Comparison of ENCODE assay signal across 10 cellular contexts in the genomic region with DNA sequence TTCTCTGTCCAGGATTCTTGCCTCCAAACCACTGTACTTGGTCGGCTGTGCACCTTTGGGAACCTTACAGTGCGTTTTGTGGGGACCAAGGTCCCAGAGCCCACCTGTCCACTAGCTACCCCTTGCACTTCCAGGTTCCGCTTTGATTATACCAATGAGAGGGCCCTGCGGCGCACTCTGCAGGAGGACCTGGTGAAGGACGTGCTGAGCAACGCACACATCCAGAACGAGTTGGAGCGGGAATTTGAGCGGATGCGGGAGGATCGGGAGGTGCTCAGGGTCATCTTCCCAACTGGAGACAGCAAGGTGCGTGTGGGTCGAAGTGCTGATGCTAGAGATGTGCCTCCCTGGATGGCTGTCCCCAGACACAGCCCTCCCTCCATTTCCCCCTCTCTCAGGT. TPM values are rescaled to one million over a fixed set of nuclear protein-coding genes. Genes with fewer than 3 reads are reported as not detected.
DNase-seq lines count a peak whose midpoint lies in the region; ATAC-seq and TF ChIP-seq lines count a peak whose summit lies in the region.
"Had no signal": no experiment of that assay in that cellular context is flagged by ENCODE, and none has a peak within 500 bp of the region (broad histone marks: within the 10 kb centered on the region; RNA-seq: fewer than 3 reads in every experiment).

No MANE protein-coding gene starts in this region.

- no peak overlapping the region for H3K4me3 Mint-ChIP-seq in T-helper 17 cell
- H3K4me3 Mint-ChIP-seq: T-helper 2 cell treated with Interferon-gamma antibody and Interleukin-4, amounts not matched to agents 5 μg/mL and 100 μg/mL, for 36 hours had no signal

- peak; percentile 35 for ATAC-seq in T-helper 17 cell
- peak; percentile 25 to 53 (median 36) for ATAC-seq in right lobe of liver
- no peak for ATAC-seq in HG03175 (IDR thresholded peaks at IDR 0.05; ENCODE audit: unreplicated experiment)

- H3K27ac ChIP-seq in right lobe of liver, result no peak overlapping the region
- H3K27ac ChIP-seq: heart right ventricle had no signal

- H3K27me3 Mint-ChIP-seq in T-helper 17 cell, result no peaks in the 10 kb centered on the region

- peak overlapping the region; percentile 81 for H3K27ac Mint-ChIP-seq in T-helper 17 cell
- H3K27ac Mint-ChIP-seq: T-helper 2 cell treated with Interferon-gamma antibody and Interleukin-4, amounts not matched to agents 5 μg/mL and 100 μg/mL, for 36 hours had no signal

- no peak for TF ChIP-seq POLR2A in right lobe of liver (IDR thresholded peaks at IDR 0.05)

- DNase-seq in T-helper 17 cell, result no peak
- DNase-seq in right lobe of liver, result no peak
- DNase-seq in NCI-H2227 treated with DMSO at 0.1 percent for 48 hours (lab: John Stamatoyannopoulos, UW), result no peak
- no peak for DNase-seq in activated CD4-positive, CD25-positive, alpha-beta regulatory T cell treated with anti-CD3 and anti-CD28 coated beads, Interleukin-2, amount 50 U/mL, for 72 hours
- DNase-seq: heart right ventricle, NCI-H1436 had no signal

- peaks cover 6% of the 10 kb centered on the region for H3K4me1 Mint-ChIP-seq in T-helper 17 cell

- H3K4me1 ChIP-seq in right lobe of liver, result no peaks in the 10 kb centered on the region

- peaks cover 21 to 97% (median 67%) of the 10 kb centered on the region in 4 donors for H3K36me3 ChIP-seq in right lobe of liver

- 84% methylated on average over 10 of the region's 14 CpGs for WGBS in right lobe of liver (ENCODE audit: insufficient coverage, low coverage, low lambda C conversion rate, missing lambda C conversion rate)

- H3K27me3 ChIP-seq in right lobe of liver, result no peaks in the 10 kb centered on the region
- H3K27me3 ChIP-seq: heart right ventricle had no signal

- TF ChIP-seq CTCF in GM12873 (IDR thresholded peaks at IDR 0.05; ENCODE audit: insufficient read depth, low read depth, low read length, missing control alignments) (peak; percentile 47), right lobe of liver (IDR thresholded peaks at IDR 0.05) (peak in 3 of 4 donors; percentile 14 to 29 (median 25))

- intact Hi-C loops in right lobe of liver (cut with DNase I), result no loop called here

- H3K9me3 ChIP-seq in T-helper 17 cell (ENCODE audit: control insufficient read depth, low read length, poor library complexity, severe bottlenecking), result no peaks in the 10 kb centered on the region
- no peaks in the 10 kb centered on the region for H3K9me3 ChIP-seq in right lobe of liver
- H3K9me3 ChIP-seq: heart right ventricle had no signal

- no peak overlapping the region for H3K4me3 ChIP-seq in right lobe of liver
- H3K4me3 ChIP-seq: heart right ventricle had no signal

- H3K36me3 Mint-ChIP-seq in T-helper 17 cell (ENCODE audit: low read depth), result peaks cover 12% of the 10 kb centered on the region

RNA-seq across cellular contexts. Expression of a gene that starts 18.8 kb away (rescaled TPM):
- total RNA-seq in T-helper 17 cell (100 to 1,000 TPM; 553 to 572 TPM), right lobe of liver (10 to 100 TPM; 36.1 to 49.9 (median 46.0) TPM)

RNA-seq across cellular contexts. Expression of a gene that starts 21.7 kb away (rescaled TPM):
- not detected for total RNA-seq in T-helper 17 cell
- total RNA-seq in right lobe of liver, result not detected
- total RNA-seq: heart right ventricle, pulmonary artery endothelial cell had no signal

RNA-seq across cellular contexts. Expression of a gene that starts 23.6 kb away (rescaled TPM):
- total RNA-seq in T-helper 17 cell (10 to 100 TPM; 44.9 to 49.5 TPM), right lobe of liver (10 to 100 TPM in 1 of 6 experiments, 1 to 10 TPM in 5; 5.7 to 10.5 (median 7.9) TPM)

RNA-seq across cellular contexts. Expression of a gene that starts 45.9 kb away (rescaled TPM):
- total RNA-seq in T-helper 17 cell (10 to 100 TPM; 41.7 to 49.2 TPM), right lobe of liver (10 to 100 TPM in 4 of 6 experiments, 1 to 10 TPM in 2; 6.1 to 14.7 (median 11.4) TPM)

RNA-seq across cellular contexts. Expression of a gene that starts 55.6 kb away (rescaled TPM):
- total RNA-seq in T-helper 17 cell, result 1 to 10 TPM; 2.9 to 3.1 TPM
- 10 to 100 TPM in 2 of 6 experiments, 1 to 10 TPM in 4; 4.3 to 13.0 (median 6.2) TPM for total RNA-seq in right lobe of liver

Comparison
In these comparisons a context has a peak if more than half of its experiments do, and no peak if none do; other contexts are left out.
1. RNA of a gene that starts 18.8 kb away (total RNA-seq): 553 to 572 TPM in T-helper 17 cell; 36.1 to 49.9 TPM in right lobe of liver; every median in the first group is over 10 times any median in the second.
2. RNA of a gene that starts 23.6 kb away (total RNA-seq): 44.9 to 49.5 TPM in T-helper 17 cell; 5.7 to 10.5 TPM in right lobe of liver; every median in the first group is over 4 times any median in the second.